ENCODE assay signal across 27 cellular contexts in genomic region chr7:129076886-129077285, GRCh38.
A peak's percentile ranks its signal among the peaks of the same experiment; 100 is the strongest.
DNase-seq lines count a peak whose midpoint lies in the region; TF ChIP-seq lines count a peak whose summit lies in the region.
"Had no signal": no experiment of that assay in that cellular context is flagged by ENCODE, and none has a peak within 500 bp of the region (broad histone marks: within the 10 kb centered on the region; RNA-seq: fewer than 3 reads in every experiment).

No MANE protein-coding gene starts in this region.

- peak overlapping the region; percentile 62 for H3K27ac ChIP-seq in neutrophil
- H3K27ac ChIP-seq: 22Rv1; A549; BLaER1; BLaER1 treated with 17β-estradiol and CSF1 and Interleukin-3, amounts not matched to agents 10 nM and 100 nM; C4-2B had no signal

- TF ChIP-seq CTCF in neutrophil (IDR thresholded peaks at IDR 0.05) = no peak

- H3K36me3 ChIP-seq in neutrophil = no peaks in the 10 kb centered on the region
- H3K36me3 ChIP-seq: BE2C; BLaER1; BLaER1 treated with 17β-estradiol and CSF1 and Interleukin-3, amounts not matched to agents 10 nM and 100 nM had no signal

- DNase-seq in SHP77 (lab: John Stamatoyannopoulos, UW) = no peak
- DNase-seq: 8988T; ACHN; AML-193; BE2C; C1 segment of cervical spinal cord; Caco-2; Calu3; CD4-positive, alpha-beta memory T cell; CD4-positive, alpha-beta T cell; CD4-positive, CD25-positive, alpha-beta regulatory T cell; CD8-positive, alpha-beta memory T cell; CD8-positive, alpha-beta T cell; COR-L47; DMS 273 treated with DMSO at 0.1 percent for 48 hours; DMS153; DMS53; DMS79; DMS79 treated with DMSO at 0.1 percent for 48 hours; DND-41; EL had no signal

- no peak overlapping the region for H3K4me3 ChIP-seq in neutrophil (ENCODE audit: low read depth in 1 of 2, low read length in 1 of 2)
- H3K4me3 ChIP-seq: A549; BLaER1; BLaER1 treated with 17β-estradiol and CSF1 and Interleukin-3, amounts not matched to agents 10 nM and 100 nM had no signal

- no peaks in the 10 kb centered on the region for H3K27me3 ChIP-seq in neutrophil
- H3K27me3 ChIP-seq: BE2C; BLaER1; BLaER1 treated with 17β-estradiol and CSF1 and Interleukin-3, amounts not matched to agents 10 nM and 100 nM had no signal

- no peaks in the 10 kb centered on the region for H3K9me3 ChIP-seq in neutrophil
- H3K9me3 ChIP-seq: A549, BE2C had no signal

- H3K4me1 ChIP-seq in neutrophil (ENCODE audit: control insufficient read depth in 1 of 2, insufficient read depth in 1 of 2, low read depth in 1 of 2, low read length in 1 of 2) = peaks cover 45 to 60% of the 10 kb centered on the region in 2 experiments
- H3K4me1 ChIP-seq: A549, BE2C, Caco-2 had no signal
